25 cellular contexts compared by ENCODE assay signal in genomic region chr22:37115032-37115431, GRCh38.
"Had no signal": no experiment of that assay in that cellular context is flagged by ENCODE, and none has a peak within 500 bp of the region (broad histone marks: within the 10 kb centered on the region; RNA-seq: fewer than 3 reads in every experiment).

No MANE protein-coding gene starts in this region.

- DNase-seq: activated CD4-positive, alpha-beta T cell treated with anti-CD3 and anti-CD28 coated beads for 1 hour; activated CD4-positive, alpha-beta T cell treated with anti-CD3 and anti-CD28 coated beads, Interleukin-2, amount 10 ng/mL, durations not matched to agents 24 days and 14 days; activated CD4-positive, alpha-beta T cell treated with anti-CD3 and anti-CD28 coated beads, Interleukin-2, amount 50 U/mL, for 48 hours; activated naive CD4-positive, alpha-beta T cell; activated T-cell treated with anti-CD3 and anti-CD28 coated beads for 4 hours; activated T-cell treated with anti-CD3 and anti-CD28 coated beads, Interleukin-2, amount 50 U/mL, for 72 hours; adrenal gland; aorta; caudate nucleus; MG63; MV-4-11; NCI-H1092 treated with DMSO at 0.1 percent for 48 hours; NCI-H1417 treated with DMSO at 0.1 percent for 48 hours; NCI-H1694; NCI-H2029; NCI-H345; NCI-H510A; NCI-H526 treated with DMSO at 0.1 percent for 48 hours; NK-92 treated with Interleukin-12 subunit alpha and Interleukin-12 subunit beta, amount 100 ng/mL, for 24 hours; Peyer's patch; Right ventricle myocardium superior; SJCRH30; SK-N-SH; SW 1271 had no signal

- H3K27me3 Mint-ChIP-seq: activated CD4-positive, alpha-beta T cell treated with anti-CD3 and anti-CD28 coated beads, Interleukin-2, amount 10 ng/mL, durations not matched to agents 24 days and 14 days; activated naive CD8-positive, alpha-beta T cell had no signal

- H3K4me3 Mint-ChIP-seq: activated CD4-positive, alpha-beta T cell treated with anti-CD3 and anti-CD28 coated beads, Interleukin-2, amount 10 ng/mL, durations not matched to agents 24 days and 14 days; activated naive CD8-positive, alpha-beta T cell had no signal

- H3K9me3 Mint-ChIP-seq: activated CD4-positive, alpha-beta T cell treated with anti-CD3 and anti-CD28 coated beads, Interleukin-2, amount 10 ng/mL, durations not matched to agents 24 days and 14 days; activated T-cell treated with anti-CD3 and anti-CD28 coated beads, Interleukin-2, amount 50 U/mL, for 72 hours had no signal
